8 cellular contexts compared by ENCODE assay signal in genomic region chr12:117063162-117063911, GRCh38. TPM values are rescaled to one million over a fixed set of nuclear protein-coding genes. Genes with fewer than 3 reads are reported as not detected.
DNase-seq lines count a peak whose midpoint lies in the region; ATAC-seq and TF ChIP-seq lines count a peak whose summit lies in the region.

No MANE protein-coding gene starts in this region.

- H3K4me3 Mint-ChIP-seq in activated T-helper 1 cell treated with anti-CD3 and anti-CD28 coated beads, Interleukin-12 subunit alpha, Interleukin-12 subunit beta, Interleukin-2, Interleukin-4 antibody, amounts not matched to agents 30 ng/mL and 10 ng/mL and 1 ng/mL, durations not matched to agents 14 hours and 24 hours and 36 hours: peak overlapping the region; percentile 67
- peak overlapping the region; percentile 13 to 88 (median 77) for H3K4me3 Mint-ChIP-seq in naive B cell

- no peaks in the 10 kb centered on the region for H3K9me3 Mint-ChIP-seq in activated T-helper 1 cell treated with anti-CD3 and anti-CD28 coated beads, Interleukin-12 subunit alpha, Interleukin-12 subunit beta, Interleukin-2, Interleukin-4 antibody, amounts not matched to agents 30 ng/mL and 10 ng/mL and 1 ng/mL, durations not matched to agents 14 hours and 24 hours and 36 hours
- no peaks in the 10 kb centered on the region for H3K9me3 Mint-ChIP-seq in naive B cell

- no peaks in the 10 kb centered on the region for H4K20me1 ChIP-seq in PC-9 (ENCODE audit: insufficient read depth)

- H3K4me3 ChIP-seq in PC-9: no peak overlapping the region

- POLR2A ChIA-PET in PC-9 (lab: Charles Lee; ENCODE audit: unreplicated experiment): no interaction called here

- H3K79me2 ChIP-seq in PC-9 (ENCODE audit: low read depth): no peaks in the 10 kb centered on the region

- H3K36me3 ChIP-seq in PC-9 (ENCODE audit: low read depth): no peaks in the 10 kb centered on the region

- peak overlapping the region; percentile 94 for H3K27ac Mint-ChIP-seq in activated T-helper 1 cell treated with anti-CD3 and anti-CD28 coated beads, Interleukin-12 subunit alpha, Interleukin-12 subunit beta, Interleukin-2, Interleukin-4 antibody, amounts not matched to agents 30 ng/mL and 10 ng/mL and 1 ng/mL, durations not matched to agents 14 hours and 24 hours and 36 hours
- peak overlapping the region in 4 of 6 donors; percentile 43 to 87 (median 66) for H3K27ac Mint-ChIP-seq in naive B cell

- DNase-seq in activated T-helper 1 cell treated with anti-CD3 and anti-CD28 coated beads, Interleukin-12 subunit alpha, Interleukin-12 subunit beta, Interleukin-2, Interleukin-4 antibody, amounts not matched to agents 30 ng/mL and 10 ng/mL and 1 ng/mL, durations not matched to agents 14 hours and 24 hours and 36 hours (ENCODE audit: low spot score): peak; percentile 44
- DNase-seq in naive B cell: no peak
- no peak for DNase-seq in PC-9
- no peak for DNase-seq in hepatic stellate cell (ENCODE audit: low spot score)
- no peak for DNase-seq in kidney tubule cell (ENCODE audit: low spot score)
- DNase-seq in dedifferentiated amniotic fluid mesenchymal stem cell (ENCODE audit: extremely low spot score): no peak

- H3K36me3 Mint-ChIP-seq in activated T-helper 1 cell treated with anti-CD3 and anti-CD28 coated beads, Interleukin-12 subunit alpha, Interleukin-12 subunit beta, Interleukin-2, Interleukin-4 antibody, amounts not matched to agents 30 ng/mL and 10 ng/mL and 1 ng/mL, durations not matched to agents 14 hours and 24 hours and 36 hours (ENCODE audit: low read depth): peaks cover 7% of the 10 kb centered on the region
- H3K36me3 Mint-ChIP-seq in naive B cell: no peaks in the 10 kb centered on the region

- H3K27me3 ChIP-seq in PC-9 (ENCODE audit: insufficient read depth, low read depth): peaks cover 22% of the 10 kb centered on the region; the same call in 1 of the 2 replicates

- H3K4me2 ChIP-seq in PC-9: no peak overlapping the region

- ATAC-seq in GM18907 (IDR thresholded peaks at IDR 0.05; ENCODE audit: unreplicated experiment) (peak; percentile 84), HG03196 (IDR thresholded peaks at IDR 0.05; ENCODE audit: unreplicated experiment) (peak; percentile 53), naive B cell (ENCODE audit: low read depth in 2 of 2) (peak; percentile 32 to 50)

- no peaks in the 10 kb centered on the region for H3K27me3 Mint-ChIP-seq in activated T-helper 1 cell treated with anti-CD3 and anti-CD28 coated beads, Interleukin-12 subunit alpha, Interleukin-12 subunit beta, Interleukin-2, Interleukin-4 antibody, amounts not matched to agents 30 ng/mL and 10 ng/mL and 1 ng/mL, durations not matched to agents 14 hours and 24 hours and 36 hours (ENCODE audit: insufficient read depth)
- H3K27me3 Mint-ChIP-seq in naive B cell: peaks cover 0 to 4% (median 0%) of the 10 kb centered on the region in 3 donors

- H3K9me2 ChIP-seq in PC-9 (ENCODE audit: insufficient read depth): no peaks in the 10 kb centered on the region

- H3K4me1 ChIP-seq in PC-9 (replicated peaks; ENCODE audit: insufficient read depth): no peaks in the 10 kb centered on the region

- BruUV-seq in PC-9 (replicated peaks; lab: Mats Ljungman, UMichigan): no TSS peak

- no peak overlapping the region for H3K27ac ChIP-seq in PC-9

- H3K9me3 ChIP-seq in PC-9 (ENCODE audit: insufficient read depth, low read depth): no peaks in the 10 kb centered on the region

- intact Hi-C loops in activated T-helper 1 cell treated with anti-CD3 and anti-CD28 coated beads, Interleukin-12 subunit alpha, Interleukin-12 subunit beta, Interleukin-2, Interleukin-4 antibody, amounts not matched to agents 30 ng/mL and 10 ng/mL and 1 ng/mL, durations not matched to agents 14 hours and 24 hours and 36 hours (cut with micrococcal nuclease): loop anchor here (1.0 kb wide), 1 partner anchor 36 kb away; the partner anchor contains the start of gene TESC
- intact Hi-C loops in PC-9 (cut with micrococcal nuclease; ENCODE audit: unreplicated experiment): no loop called here

- no peak overlapping the region for H2AFZ ChIP-seq in PC-9

- no peak for TF ChIP-seq CTCF in PC-9 (conservative IDR thresholded peaks at IDR 0.05)

- peaks cover 49% of the 10 kb centered on the region for H3K4me1 Mint-ChIP-seq in activated T-helper 1 cell treated with anti-CD3 and anti-CD28 coated beads, Interleukin-12 subunit alpha, Interleukin-12 subunit beta, Interleukin-2, Interleukin-4 antibody, amounts not matched to agents 30 ng/mL and 10 ng/mL and 1 ng/mL, durations not matched to agents 14 hours and 24 hours and 36 hours (ENCODE audit: low read depth)
- H3K4me1 Mint-ChIP-seq in naive B cell: peaks cover 10 to 18% (median 17%) of the 10 kb centered on the region in 3 donors

- H3F3A ChIP-seq in PC-9 (ENCODE audit: insufficient read depth, low read depth): no peaks in the 10 kb centered on the region

- CTCF ChIA-PET in PC-9 (lab: Charles Lee): no interaction called here

RNA-seq across cellular contexts. Expression of gene TESC, which starts 35.9 kb away (rescaled TPM):
- 75.2 and 85.2 TPM in 2 replicates for total RNA-seq in activated T-helper 1 cell treated with anti-CD3 and anti-CD28 coated beads, Interleukin-12 subunit alpha, Interleukin-12 subunit beta, Interleukin-2, Interleukin-4 antibody, amounts not matched to agents 30 ng/mL and 10 ng/mL and 1 ng/mL, durations not matched to agents 14 hours and 24 hours and 36 hours
- 1 to 10 TPM in 3 of 6 donors, under 1 TPM in 1, not detected in 2; 0.70 to 2.4 (median 1.7) TPM for polyA plus RNA-seq in naive B cell (ENCODE audit: low read depth in 6 of 6)
- not detected in 2 replicates for total RNA-seq in PC-9 (2021)

Comparison
In these comparisons a context has a peak if more than half of its experiments do, and no peak if none do; other contexts are left out.
1. RNA of gene TESC, which starts 35.9 kb away (total RNA-seq): 75.2 to 85.2 TPM in activated T-helper 1 cell treated with anti-CD3 and anti-CD28 coated beads, Interleukin-12 subunit alpha, Interleukin-12 subunit beta, Interleukin-2, Interleukin-4 antibody, amounts not matched to agents 30 ng/mL and 10 ng/mL and 1 ng/mL, durations not matched to agents 14 hours and 24 hours and 36 hours; not detected in PC-9; every median in the first group is over 10 times any median in the second.
2. Peak in every context shown above with its lines, with median percentiles within 50 percentile points of each other: ATAC-seq.